In the genomic region with DNA sequence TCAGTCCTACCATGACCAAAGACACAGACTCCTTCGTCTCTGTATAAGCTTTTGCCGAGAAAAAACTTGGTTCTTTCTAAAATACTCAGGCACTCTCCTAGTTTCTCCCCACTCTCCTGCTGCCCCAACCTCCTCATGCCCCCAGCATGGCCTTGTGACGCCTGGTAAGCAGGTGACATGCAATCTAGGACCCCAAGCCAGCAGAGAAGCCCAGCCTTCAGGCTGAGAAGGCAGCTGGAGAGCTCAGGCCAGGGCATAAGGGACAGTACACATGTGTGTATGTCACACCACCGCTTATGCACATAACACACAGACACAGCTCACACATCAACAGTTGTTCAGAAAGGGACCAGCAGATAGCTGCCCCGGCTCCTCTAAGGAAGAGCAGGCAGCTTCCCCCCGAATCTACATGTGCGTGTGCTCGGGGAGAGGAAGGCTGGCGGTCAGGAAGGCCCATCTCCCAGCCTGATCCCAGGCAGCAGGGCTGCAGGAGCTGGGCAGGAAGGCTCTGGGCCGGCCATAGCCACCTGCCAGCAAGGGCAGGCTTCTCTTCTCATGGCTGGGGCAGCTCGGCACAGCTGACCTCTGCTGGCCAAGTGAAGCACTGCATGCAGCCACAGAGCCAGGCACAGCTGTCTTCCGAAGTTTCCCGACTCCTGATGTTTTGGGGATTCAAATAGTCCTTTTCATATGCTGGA, we compare ENCODE assay signal across 8 cellular contexts. TPM values are rescaled to one million over a fixed set of nuclear protein-coding genes. Genes with fewer than 3 reads are reported as not detected.
DNase-seq lines count a peak whose midpoint lies in the region; ATAC-seq and TF ChIP-seq lines count a peak whose summit lies in the region.

No MANE protein-coding gene starts in this region.

- CTCF ChIA-PET in activated CD4-positive, alpha-beta T cell treated with anti-CD3 and anti-CD28 coated beads for 36 hours (lab: Charles Lee): interaction anchor here (0.5 to 3.7 kb wide), 43 partner anchors 9 to 540 kb away, joined by 3 to 23 read pairs (median 4); a partner anchor contains a TSS

- H3K27me3 ChIP-seq in DOHH2 (ENCODE audit: control insufficient read depth, low read length): no peaks in the 10 kb centered on the region

- peaks cover 55% of the 10 kb centered on the region for H3K36me3 Mint-ChIP-seq in activated CD4-positive, alpha-beta T cell treated with anti-CD3 and anti-CD28 coated beads for 36 hours (ENCODE audit: low read depth)
- peaks cover 24% of the 10 kb centered on the region for H3K36me3 Mint-ChIP-seq in central memory CD8-positive, alpha-beta T cell (ENCODE audit: insufficient read depth)

- intact Hi-C loops in activated CD4-positive, alpha-beta T cell treated with anti-CD3 and anti-CD28 coated beads for 36 hours (cut with DNase I, micrococcal nuclease): loop anchor here (1.0 to 5.0 kb wide), 3 partner anchors 218 to 324 kb away; no protein-coding TSS in a partner anchor

- H3K79me2 ChIP-seq in DOHH2 (ENCODE audit: control insufficient read depth, low read length): peaks cover 14% of the 10 kb centered on the region

- H3K27ac ChIP-seq in DOHH2 (ENCODE audit: low read depth, low read length): no peak overlapping the region

- H3K4me3 Mint-ChIP-seq in activated CD4-positive, alpha-beta T cell treated with anti-CD3 and anti-CD28 coated beads for 36 hours: no peak overlapping the region
- H3K4me3 Mint-ChIP-seq in central memory CD8-positive, alpha-beta T cell: no peak overlapping the region

- POLR2A ChIA-PET in activated CD4-positive, alpha-beta T cell treated with anti-CD3 and anti-CD28 coated beads for 36 hours (lab: Charles Lee): interaction anchor here (1.0 to 1.5 kb wide), 2 partner anchors 9 to 74 kb away, joined by 3 to 7 read pairs; a partner anchor contains a TSS

- peaks cover 14% of the 10 kb centered on the region for H4K20me1 ChIP-seq in DOHH2 (ENCODE audit: control insufficient read depth, insufficient read depth, low read depth, low read length)

- H3F3A ChIP-seq in DOHH2 (ENCODE audit: control insufficient read depth, insufficient read depth): peaks cover 12% of the 10 kb centered on the region

- no peaks in the 10 kb centered on the region for H3K4me1 ChIP-seq in DOHH2 (ENCODE audit: control insufficient read depth, low read length)

- no peak overlapping the region for H3K4me3 ChIP-seq in DOHH2 (ENCODE audit: low read length)

- TF ChIP-seq CTCF in DOHH2 (IDR thresholded peaks at IDR 0.05; ENCODE audit: low read depth, low read length, poor library complexity, severe bottlenecking): peak; percentile 100

- H3K4me2 ChIP-seq in DOHH2 (ENCODE audit: low read length): no peak overlapping the region

- H3K27ac Mint-ChIP-seq in activated CD4-positive, alpha-beta T cell treated with anti-CD3 and anti-CD28 coated beads for 36 hours: peak overlapping the region; percentile 40
- peak overlapping the region; percentile 54 for H3K27ac Mint-ChIP-seq in central memory CD8-positive, alpha-beta T cell (ENCODE audit: low read depth)

- peaks cover 61% of the 10 kb centered on the region for H3K36me3 ChIP-seq in DOHH2 (ENCODE audit: control insufficient read depth, low read length)

- no peaks in the 10 kb centered on the region for H3K9me2 ChIP-seq in DOHH2 (replicated peaks; ENCODE audit: control insufficient read depth, low read length)

- H3K4me1 Mint-ChIP-seq in activated CD4-positive, alpha-beta T cell treated with anti-CD3 and anti-CD28 coated beads for 36 hours: peaks cover 6% of the 10 kb centered on the region
- H3K4me1 Mint-ChIP-seq in central memory CD8-positive, alpha-beta T cell: peaks cover 20% of the 10 kb centered on the region

- no peaks in the 10 kb centered on the region for H3K9me3 Mint-ChIP-seq in activated CD4-positive, alpha-beta T cell treated with anti-CD3 and anti-CD28 coated beads for 36 hours (ENCODE audit: low read depth)
- no peaks in the 10 kb centered on the region for H3K9me3 Mint-ChIP-seq in central memory CD8-positive, alpha-beta T cell

- no peaks in the 10 kb centered on the region for H3K27me3 Mint-ChIP-seq in activated CD4-positive, alpha-beta T cell treated with anti-CD3 and anti-CD28 coated beads for 36 hours
- H3K27me3 Mint-ChIP-seq in central memory CD8-positive, alpha-beta T cell: no peaks in the 10 kb centered on the region

- peak; percentile 91 for ATAC-seq in activated CD4-positive, alpha-beta T cell treated with anti-CD3 and anti-CD28 coated beads for 36 hours
- peak; percentile 87 for ATAC-seq in central memory CD8-positive, alpha-beta T cell (replicated peaks; ENCODE audit: extremely low read depth, poor library complexity, severe bottlenecking)
- ATAC-seq in HG03139 (IDR thresholded peaks at IDR 0.05; ENCODE audit: unreplicated experiment): no peak

- H3K9me3 ChIP-seq in DOHH2 (ENCODE audit: control insufficient read depth, insufficient read depth, low read length): no peaks in the 10 kb centered on the region

- DNase-seq in HCEC 1CT: peak; percentile 52
- DNase-seq in NCI-H2107 treated with DMSO at 0.1 percent for 48 hours (lab: John Stamatoyannopoulos, UW; ENCODE audit: unreplicated experiment): peak; percentile 25
- peak; percentile 79 for DNase-seq in activated CD4-positive, alpha-beta T cell treated with anti-CD3 and anti-CD28 coated beads for 36 hours
- DNase-seq in central memory CD8-positive, alpha-beta T cell (ENCODE audit: low spot score in 2 of 2): peak; percentile 48 to 56
- peak; percentile 76 for DNase-seq in left kidney (ENCODE audit: low read depth, low spot score)
- DNase-seq in stimulated activated CD4-positive, alpha-beta T cell treated with anti-CD3 and anti-CD28 coated beads, Interleukin-4, amount 100 ng/mL, for 48 hours (ENCODE audit: low read depth in 2 of 2): peak; percentile 52 to 54

RNA-seq across cellular contexts. Expression of a gene that starts 8.5 kb away (rescaled TPM):
- total RNA-seq in activated CD4-positive, alpha-beta T cell treated with anti-CD3 and anti-CD28 coated beads for 36 hours: 100 to 1,000 TPM in 1 of 2 experiments, 10 to 100 TPM in 1; 98.5 to 104 TPM

RNA-seq across cellular contexts. Expression of a gene that starts 16.8 kb away (rescaled TPM):
- total RNA-seq in activated CD4-positive, alpha-beta T cell treated with anti-CD3 and anti-CD28 coated beads for 36 hours: 10 to 100 TPM; 71.6 to 73.0 TPM

RNA-seq across cellular contexts. Expression of a gene that starts 24.1 kb away (rescaled TPM):
- under 1 TPM in 1 of 2 experiments, not detected in 1; 0.04 TPM for total RNA-seq in activated CD4-positive, alpha-beta T cell treated with anti-CD3 and anti-CD28 coated beads for 36 hours

RNA-seq across cellular contexts. Expression of a gene that starts 41.2 kb away (rescaled TPM):
- 10 to 100 TPM; 80.3 to 90.1 TPM for total RNA-seq in activated CD4-positive, alpha-beta T cell treated with anti-CD3 and anti-CD28 coated beads for 36 hours

Comparison
In these comparisons a context has a peak if more than half of its experiments do, and no peak if none do; other contexts are left out.
1. DNase-seq: peak in every context shown above with its lines; median percentile 79 in activated CD4-positive, alpha-beta T cell treated with anti-CD3 and anti-CD28 coated beads for 36 hours; 76 in left kidney; 53 in stimulated activated CD4-positive, alpha-beta T cell treated with anti-CD3 and anti-CD28 coated beads, Interleukin-4, amount 100 ng/mL, for 48 hours; 52 in HCEC 1CT; 52 in central memory CD8-positive, alpha-beta T cell; 25 in NCI-H2107 treated with DMSO at 0.1 percent for 48 hours.